Comparison of ENCODE assay signal across 8 cellular contexts in genomic region chr9:92764988-92765936, GRCh38. TPM values are rescaled to one million over a fixed set of nuclear protein-coding genes. Genes with fewer than 3 reads are reported as not detected.
A peak's percentile ranks its signal among the peaks of the same experiment; 100 is the strongest.
DNase-seq lines count a peak whose midpoint lies in the region; ATAC-seq and TF ChIP-seq lines count a peak whose summit lies in the region.

No MANE protein-coding gene starts in this region.

- DNase-seq in A172 (ENCODE audit: low spot score) (peak; percentile 92), NCI-H2029 (lab: John Stamatoyannopoulos, UW) (peak; percentile 97), T-helper 9 cell (peak; percentile 92), astrocyte of the hippocampus (ENCODE audit: low read depth, low spot score) (peak; percentile 100), hypothalamus (lab: John Stamatoyannopoulos, UW) (peak; percentile 64 to 99 (median 98)), retinal pigment epithelial cell (ENCODE audit: low read depth) (peak; percentile 92)

- TF ChIP-seq CTCF in retinal pigment epithelial cell (conservative IDR thresholded peaks at IDR 0.05; ENCODE audit: low read depth, low read length), result peak; percentile 94

- ATAC-seq in GM18511 (IDR thresholded peaks at IDR 0.05; ENCODE audit: unreplicated experiment) (peak; percentile 93), HG03025 (IDR thresholded peaks at IDR 0.05; ENCODE audit: low FRiP score, unreplicated experiment) (peak; percentile 56)

- peak overlapping the region; percentile 53 for H3K4me3 ChIP-seq in retinal pigment epithelial cell (ENCODE audit: low read length)

RNA-seq across cellular contexts. Expression of gene BICD2, which starts 0.6 kb away (rescaled TPM):
- total RNA-seq in A172 (2014; rRNA removed; shearing (Covaris generic)), result 29.8 and 31.7 TPM in 2 replicates

Comparison
In these comparisons a context has a peak if more than half of its experiments do, and no peak if none do; other contexts are left out.
1. Peak in every context shown above with its lines: DNase-seq, ATAC-seq and H3K4me3 ChIP-seq.